Comparison of ENCODE assay signal across 7 cellular contexts in genomic region chr9:130240410-130241197, GRCh38. TPM values are rescaled to one million over a fixed set of nuclear protein-coding genes. Genes with fewer than 3 reads are reported as not detected.
A peak's percentile ranks its signal among the peaks of the same experiment; 100 is the strongest.
DNase-seq lines count a peak whose midpoint lies in the region; ATAC-seq and TF ChIP-seq lines count a peak whose summit lies in the region.

No MANE protein-coding gene starts in this region.

- peaks cover 2% of the 10 kb centered on the region for H3K4me1 ChIP-seq in cardiac muscle cell (ENCODE audit: low read depth)

- H3K27ac ChIP-seq in cardiac muscle cell: no peak overlapping the region

- H3K4me3 ChIP-seq in cardiac muscle cell: no peak overlapping the region

- DNase-seq in ELR (ENCODE audit: low read depth): peak; percentile 77
- DNase-seq in HPDE6-E6E7 (ENCODE audit: extremely low spot score): peak; percentile 40
- DNase-seq in NCI-H82 (lab: John Stamatoyannopoulos, UW): peak; percentile 90
- peak in 1 of 2 donors; percentile 42 for DNase-seq in activated naive CD4-positive, alpha-beta T cell treated with anti-CD3 and anti-CD28 coated beads, Interleukin-2, amount 50 U/mL, for 72 hours (ENCODE audit: low spot score in 2 of 2)
- DNase-seq in cardiac muscle cell (ENCODE audit: low read depth in 1 of 2, low spot score in 1 of 2): peak; percentile 75 to 84
- DNase-seq in putamen (ENCODE audit: low spot score): peak; percentile 81
- DNase-seq in 8988T: no peak

- no peaks in the 10 kb centered on the region for H3K9me3 Mint-ChIP-seq in activated naive CD4-positive, alpha-beta T cell treated with anti-CD3 and anti-CD28 coated beads, Interleukin-2, amount 50 U/mL, for 72 hours

- TF ChIP-seq CTCF in cardiac muscle cell (IDR thresholded peaks at IDR 0.05; ENCODE audit: low read depth, low read length): no peak

- ATAC-seq in activated naive CD4-positive, alpha-beta T cell treated with anti-CD3 and anti-CD28 coated beads, Interleukin-2, amount 50 U/mL, for 72 hours: peak; percentile 29 to 65

- peak overlapping the region in 1 of 2 donors; percentile 72 for H3K27ac Mint-ChIP-seq in activated naive CD4-positive, alpha-beta T cell treated with anti-CD3 and anti-CD28 coated beads, Interleukin-2, amount 50 U/mL, for 72 hours

- H3K27me3 ChIP-seq in cardiac muscle cell: no peaks in the 10 kb centered on the region

- H3K36me3 ChIP-seq in cardiac muscle cell: no peaks in the 10 kb centered on the region

- H3K36me3 Mint-ChIP-seq in activated naive CD4-positive, alpha-beta T cell treated with anti-CD3 and anti-CD28 coated beads, Interleukin-2, amount 50 U/mL, for 72 hours: no peaks in the 10 kb centered on the region

- H3K9me3 ChIP-seq in cardiac muscle cell (ENCODE audit: low read depth): no peaks in the 10 kb centered on the region

RNA-seq across cellular contexts. Expression of gene HMCN2, which starts 25.0 kb away (rescaled TPM):
- total RNA-seq in activated naive CD4-positive, alpha-beta T cell treated with anti-CD3 and anti-CD28 coated beads, Interleukin-2, amount 50 U/mL, for 72 hours: not detected
- total RNA-seq in cardiac muscle cell: 0.18 and 0.36 TPM in 2 replicates
- 0.27 and 0.45 TPM in 2 replicates for polyA plus RNA-seq in cardiac muscle cell
